ENCODE assay signal across 8 cellular contexts in the genomic region with DNA sequence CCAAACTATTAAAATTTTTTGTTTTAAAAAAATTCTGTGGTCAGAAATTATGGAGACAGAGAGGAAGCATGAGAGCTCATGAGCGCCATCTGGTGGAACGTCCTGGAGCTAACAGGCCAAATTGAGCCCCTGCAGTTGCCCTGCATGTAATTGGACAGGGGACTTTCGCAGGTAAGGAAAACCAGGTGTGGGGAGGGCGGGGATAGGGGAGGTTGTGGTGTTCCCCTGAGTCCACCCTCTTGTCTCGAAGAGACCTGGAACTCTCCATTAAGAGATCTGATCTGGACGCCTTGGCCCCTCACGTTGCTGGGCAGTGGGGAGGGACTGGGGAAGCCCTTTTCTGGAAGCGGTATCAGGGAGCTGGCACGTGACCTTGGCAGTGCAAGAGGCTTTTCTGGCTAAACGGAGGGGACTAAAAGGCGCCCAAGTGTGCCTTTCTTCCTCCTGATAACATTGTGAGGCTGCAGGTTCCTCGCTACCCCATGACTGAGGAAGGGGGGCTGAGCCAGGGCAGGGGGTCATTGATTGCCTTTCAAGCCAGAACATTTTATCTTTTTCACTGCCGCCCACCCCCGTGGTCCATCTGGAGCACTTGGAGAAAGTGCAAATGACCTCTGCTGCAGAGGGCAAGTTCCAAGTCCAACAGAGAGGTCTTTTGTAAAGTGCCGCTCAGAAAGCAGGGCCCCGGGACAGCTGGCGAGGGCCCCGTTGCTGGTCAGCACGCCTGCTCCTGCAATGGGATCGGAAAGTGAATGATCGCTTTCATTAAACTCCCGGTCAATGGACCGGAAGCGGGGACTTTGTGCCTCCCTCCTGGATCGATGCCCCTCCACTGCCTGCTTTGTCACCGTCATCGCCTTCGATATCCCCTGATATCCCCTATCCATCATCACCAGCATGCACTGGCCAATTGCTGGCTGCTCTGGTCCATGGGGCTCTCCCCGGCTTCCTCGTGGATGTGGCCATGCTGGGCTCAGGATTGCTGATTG. TPM values are rescaled to one million over a fixed set of nuclear protein-coding genes. Genes with fewer than 3 reads are reported as not detected.
DNase-seq lines count a peak whose midpoint lies in the region; ATAC-seq and TF ChIP-seq lines count a peak whose summit lies in the region.

No MANE protein-coding gene starts in this region.

- H3K4me1 ChIP-seq in gastrocnemius medialis, result no peaks in the 10 kb centered on the region

- no peak for TF ChIP-seq POLR2A in gastrocnemius medialis (IDR thresholded peaks at IDR 0.05)

- in situ Hi-C loops in astrocyte of the cerebellum (cut with HindIII; ENCODE audit: low sequenced_read_pairs), result loop anchor here (25.0 kb wide), 1 partner anchor 474 kb away; no protein-coding TSS in a partner anchor
- in situ Hi-C loops in gastrocnemius medialis (cut with MboI; ENCODE audit: low sequenced_read_pairs in 4 of 4), result loop anchor here in 3 of 4 donors (25.0 kb wide), 1 partner anchor 474 kb away; no protein-coding TSS in a partner anchor

- H3K9me3 ChIP-seq in gastrocnemius medialis, result no peaks in the 10 kb centered on the region

- intact Hi-C loops in gastrocnemius medialis (cut with DNase I; ENCODE audit: low total_unique reads), result loop anchor here (10.0 kb wide), 1 partner anchor 831 kb away; a partner anchor contains a TSS

- no peak overlapping the region for H3K27ac ChIP-seq in gastrocnemius medialis

- H3K27me3 ChIP-seq in gastrocnemius medialis, result no peaks in the 10 kb centered on the region

- H3K4me3 ChIP-seq in astrocyte of the cerebellum (ENCODE audit: low read depth, low read length) (no peak overlapping the region), gastrocnemius medialis (no peak overlapping the region)

- TF ChIP-seq CTCF in astrocyte of the cerebellum (IDR thresholded peaks at IDR 0.05; ENCODE audit: low read depth, low read length, missing control alignments) (peak; percentile 86), gastrocnemius medialis (IDR thresholded peaks at IDR 0.05 in 4 of 5, conservative IDR thresholded peaks at IDR 0.05 in 1 of 5) (peak; percentile 19 to 75 (median 49))

- ATAC-seq in gastrocnemius medialis (peak in 1 of 2 donors; percentile 36), GM21737 (IDR thresholded peaks at IDR 0.05; ENCODE audit: unreplicated experiment) (no peak), GM21825 (IDR thresholded peaks at IDR 0.05; ENCODE audit: unreplicated experiment) (no peak)

- peak; percentile 41 for DNase-seq in DMS153 treated with DMSO at 0.1 percent for 48 hours (lab: John Stamatoyannopoulos, UW; ENCODE audit: unreplicated experiment)
- peak; percentile 1 for DNase-seq in KG1 (lab: John Stamatoyannopoulos, UW)
- DNase-seq in SW480 (ENCODE audit: low spot score), result peak; percentile 49
- peak; percentile 4 for DNase-seq in astrocyte of the cerebellum (ENCODE audit: low read depth)
- DNase-seq in hypothalamus (lab: John Stamatoyannopoulos, UW), result peak in 49 of 51 donors; percentile 1 to 79 (median 41)
- DNase-seq in gastrocnemius medialis, result peak; percentile 16 to 29

- H3K36me3 ChIP-seq in gastrocnemius medialis, result no peaks in the 10 kb centered on the region

RNA-seq across cellular contexts. Expression of a gene that starts 18.4 kb away (rescaled TPM):
- not detected for total RNA-seq in gastrocnemius medialis

RNA-seq across cellular contexts. Expression of a gene that starts 23.2 kb away (rescaled TPM):
- total RNA-seq in gastrocnemius medialis, result 10 to 100 TPM in 2 of 4 donors, 1 to 10 TPM in 2; 4.2 to 30.5 (median 9.6) TPM

RNA-seq across cellular contexts. Expression of a gene that starts 33.6 kb away (rescaled TPM):
- total RNA-seq in gastrocnemius medialis, result not detected

RNA-seq across cellular contexts. Expression of a gene that starts 58.8 kb away (rescaled TPM):
- not detected for total RNA-seq in gastrocnemius medialis
